In genomic region chr11:115409691-115410220, GRCh38 we compare ENCODE assay signal across 13 cellular contexts.
A peak's percentile ranks its signal among the peaks of the same experiment; 100 is the strongest.
DNase-seq lines count a peak whose midpoint lies in the region; ATAC-seq, FAIRE-seq and TF ChIP-seq lines count a peak whose summit lies in the region.
"Had no signal": no experiment of that assay in that cellular context is flagged by ENCODE, and none has a peak within 500 bp of the region (broad histone marks: within the 10 kb centered on the region; RNA-seq: fewer than 3 reads in every experiment).

No MANE protein-coding gene starts in this region.

- H3K36me3 ChIP-seq in left lung = no peaks in the 10 kb centered on the region

- DNase-seq in DMS 273 treated with DMSO at 0.1 percent for 48 hours (lab: John Stamatoyannopoulos, UW) = peak; percentile 51
- peak; percentile 94 for DNase-seq in NCI-H146 (lab: John Stamatoyannopoulos, UW)
- peak; percentile 85 for DNase-seq in NCI-H82 treated with DMSO at 0.1 percent for 48 hours (lab: John Stamatoyannopoulos, UW; ENCODE audit: unreplicated experiment)
- DNase-seq in left lung = no peak
- DNase-seq in CD14-positive monocyte (ENCODE audit: low spot score) = no peak
- DNase-seq in HTR-8/SVneo (ENCODE audit: insufficient read length, low spot score) = no peak
- DNase-seq: activated CD4-positive, CD25-positive, alpha-beta regulatory T cell; activated effector memory CD4-positive, alpha-beta T cell treated with Interleukin-2 at 50 U/mL for 16 hours; occipital lobe had no signal

- H3K4me3 Mint-ChIP-seq in CD14-positive monocyte = no peak overlapping the region
- H3K4me3 Mint-ChIP-seq: B cell had no signal

- H3K27ac Mint-ChIP-seq in CD14-positive monocyte = no peak overlapping the region
- H3K27ac Mint-ChIP-seq: B cell had no signal

- no peak overlapping the region for H3K27ac ChIP-seq in left lung

- H3K4me1 Mint-ChIP-seq in CD14-positive monocyte = no peaks in the 10 kb centered on the region
- H3K4me1 Mint-ChIP-seq: B cell had no signal

- H3K9me3 Mint-ChIP-seq in CD14-positive monocyte = peaks cover 0 to 2% (median 0%) of the 10 kb centered on the region in 7 donors

- H3K36me3 Mint-ChIP-seq in CD14-positive monocyte = no peaks in the 10 kb centered on the region

- no peak for FAIRE-seq in HTR-8/SVneo (lab: Jason Lieb, UNC)
- FAIRE-seq: GM12878 had no signal

- H3K27me3 Mint-ChIP-seq in CD14-positive monocyte (ENCODE audit: low read depth in 3 of 3) = peaks cover 3 to 9% (median 6%) of the 10 kb centered on the region in 3 donors

- H3K4me1 ChIP-seq in left lung = peaks cover 0 to 18% of the 10 kb centered on the region in 2 donors

- intact Hi-C loops in left lung (cut with DNase I) = no loop called here
- intact Hi-C loops in CD14-positive monocyte (cut with micrococcal nuclease) = no loop called here

- H3K4me3 ChIP-seq in left lung = no peak overlapping the region
- H3K4me3 ChIP-seq: GM12878 had no signal

- TF ChIP-seq CTCF in left lung (IDR thresholded peaks at IDR 0.05) (no peak), CD14-positive monocyte (IDR thresholded peaks at IDR 0.05) (no peak)

- ATAC-seq in left lung (peak; percentile 54), GM21515 (IDR thresholded peaks at IDR 0.05; ENCODE audit: unreplicated experiment) (no peak), HG03571 (IDR thresholded peaks at IDR 0.05; ENCODE audit: unreplicated experiment) (no peak)
- ATAC-seq: GM12878 had no signal

- H3K9me3 ChIP-seq in left lung = no peaks in the 10 kb centered on the region

- H3K27me3 ChIP-seq in left lung = no peaks in the 10 kb centered on the region

Comparison
In these comparisons a context has a peak if more than half of its experiments do, and no peak if none do; other contexts are left out.
1. DNase-seq: peak in DMS 273 treated with DMSO at 0.1 percent for 48 hours (single experiment), NCI-H146 (single experiment) and NCI-H82 treated with DMSO at 0.1 percent for 48 hours (single experiment); none in left lung (0 of 2), CD14-positive monocyte (single experiment) and HTR-8/SVneo (single experiment).